In the genomic region with DNA sequence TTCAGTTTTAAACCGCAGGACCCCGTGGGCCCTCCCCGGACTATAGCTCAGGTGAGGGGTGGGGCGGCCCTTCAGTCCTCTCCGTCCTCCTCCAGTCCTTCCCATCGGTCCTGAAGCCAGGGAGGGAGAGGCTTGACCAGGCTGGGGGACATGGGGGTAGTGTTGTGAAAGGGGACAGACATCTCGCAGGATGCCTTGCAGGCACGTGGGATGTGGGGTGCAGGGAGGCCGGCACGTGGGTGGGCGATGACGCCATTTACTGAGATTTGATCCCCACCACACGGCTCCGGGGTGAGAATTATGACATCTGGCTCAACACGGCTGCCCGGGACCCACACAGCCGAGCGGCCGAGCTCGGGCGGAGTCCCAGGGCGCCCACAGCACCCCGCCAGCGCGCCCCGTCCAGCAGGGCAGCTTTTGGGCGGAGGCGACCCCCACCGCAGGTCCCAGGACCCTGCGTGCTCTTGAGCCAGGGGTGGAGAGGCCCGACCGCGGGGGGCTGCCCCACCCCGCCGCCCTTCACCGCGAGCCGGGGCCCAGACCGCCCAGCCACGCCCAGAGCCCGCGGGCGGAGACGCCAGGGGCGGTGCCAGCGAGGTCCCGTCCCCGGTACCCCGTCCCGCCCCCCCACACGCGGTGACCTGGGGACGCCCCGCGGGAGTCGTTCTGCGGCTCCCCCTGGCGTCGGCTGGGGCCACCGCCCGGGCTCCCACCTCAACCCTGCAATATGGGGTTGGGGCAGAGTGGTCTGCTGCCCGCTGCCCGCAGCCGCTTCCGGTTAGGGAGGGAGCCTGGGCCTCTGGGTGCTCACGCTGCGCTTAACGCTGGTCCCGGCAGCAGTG, we compare ENCODE assay signal across 1 cellular context.
A peak's percentile ranks its signal among the peaks of the same experiment; 100 is the strongest.
TF ChIP-seq lines count a peak whose summit lies in the region.

No MANE protein-coding gene starts in this region.

TF ChIP-seq in HepG2, 621 proteins besides CTCF, POLR2A, EP300 and RAD21 (continued from another document and continues in another):
- TF ChIP-seq E2F5 (CRISPR knock-in tag; conservative IDR thresholded peaks at IDR 0.05), result no peak
- TF ChIP-seq MEIS2 (CRISPR knock-in tag; IDR thresholded peaks at IDR 0.05), result no peak
- TF ChIP-seq BRD4 (CRISPR knock-in tag; IDR thresholded peaks at IDR 0.05), result no peak
- TF ChIP-seq, protein P1, sequence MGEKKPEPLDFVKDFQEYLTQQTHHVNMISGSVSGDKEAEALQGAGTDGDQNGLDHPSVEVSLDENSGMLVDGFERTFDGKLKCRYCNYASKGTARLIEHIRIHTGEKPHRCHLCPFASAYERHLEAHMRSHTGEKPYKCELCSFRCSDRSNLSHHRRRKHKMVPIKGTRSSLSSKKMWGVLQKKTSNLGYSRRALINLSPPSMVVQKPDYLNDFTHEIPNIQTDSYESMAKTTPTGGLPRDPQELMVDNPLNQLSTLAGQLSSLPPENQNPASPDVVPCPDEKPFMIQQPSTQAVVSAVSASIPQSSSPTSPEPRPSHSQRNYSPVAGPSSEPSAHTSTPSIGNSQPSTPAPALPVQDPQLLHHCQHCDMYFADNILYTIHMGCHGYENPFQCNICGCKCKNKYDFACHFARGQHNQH (CRISPR knock-in tag; IDR thresholded peaks at IDR 0.05), result no peak
- TF ChIP-seq ZNF564 (CRISPR knock-in tag; IDR thresholded peaks at IDR 0.05), result no peak
- TF ChIP-seq HDAC1 (CRISPR knock-in tag; IDR thresholded peaks at IDR 0.05), result peak; percentile 37; the same call in 1 of the 2 replicates
- no peak for TF ChIP-seq ATF5 (CRISPR knock-in tag; IDR thresholded peaks at IDR 0.05; ENCODE audit: low read depth)
- TF ChIP-seq ZNF878 (CRISPR knock-in tag; IDR thresholded peaks at IDR 0.05), result no peak
- TF ChIP-seq NFYB (CRISPR knock-in tag; IDR thresholded peaks at IDR 0.05), result no peak
- TF ChIP-seq NFIB (CRISPR knock-in tag; IDR thresholded peaks at IDR 0.05; ENCODE audit: borderline replicate concordance), result no peak
- no peak for TF ChIP-seq USF2 (IDR thresholded peaks at IDR 0.05; ENCODE audit: low read depth, low read length)
- no peak for TF ChIP-seq USF2 (CRISPR knock-in tag; IDR thresholded peaks at IDR 0.05; ENCODE audit: borderline replicate concordance)
- TF ChIP-seq LCORL (IDR thresholded peaks at IDR 0.05), result no peak
- no peak; the same call in 1 of the 2 replicates for TF ChIP-seq LCORL (CRISPR knock-in tag; IDR thresholded peaks at IDR 0.05)
- TF ChIP-seq, protein P2, sequence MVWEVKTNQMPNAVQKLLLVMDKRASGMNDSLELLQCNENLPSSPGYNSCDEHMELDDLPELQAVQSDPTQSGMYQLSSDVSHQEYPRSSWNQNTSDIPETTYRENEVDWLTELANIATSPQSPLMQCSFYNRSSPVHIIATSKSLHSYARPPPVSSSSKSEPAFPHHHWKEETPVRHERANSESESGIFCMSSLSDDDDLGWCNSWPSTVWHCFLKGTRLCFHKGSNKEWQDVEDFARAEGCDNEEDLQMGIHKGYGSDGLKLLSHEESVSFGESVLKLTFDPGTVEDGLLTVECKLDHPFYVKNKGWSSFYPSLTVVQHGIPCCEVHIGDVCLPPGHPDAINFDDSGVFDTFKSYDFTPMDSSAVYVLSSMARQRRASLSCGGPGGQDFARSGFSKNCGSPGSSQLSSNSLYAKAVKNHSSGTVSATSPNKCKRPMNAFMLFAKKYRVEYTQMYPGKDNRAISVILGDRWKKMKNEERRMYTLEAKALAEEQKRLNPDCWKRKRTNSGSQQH (CRISPR knock-in tag; IDR thresholded peaks at IDR 0.05; ENCODE audit: low read depth), result no peak
- no peak for TF ChIP-seq ZNF543 (CRISPR knock-in tag; IDR thresholded peaks at IDR 0.05)
- TF ChIP-seq THYN1 (CRISPR knock-in tag; IDR thresholded peaks at IDR 0.05; ENCODE audit: borderline replicate concordance, low read depth), result no peak
- TF ChIP-seq KMT2B (CRISPR knock-in tag; IDR thresholded peaks at IDR 0.05), result no peak
- no peak for TF ChIP-seq KLF13 (CRISPR knock-in tag; IDR thresholded peaks at IDR 0.05)
- no peak for TF ChIP-seq ZNF562 (CRISPR knock-in tag; IDR thresholded peaks at IDR 0.05; ENCODE audit: borderline replicate concordance)
- no peak for TF ChIP-seq ZNF264 (CRISPR knock-in tag; IDR thresholded peaks at IDR 0.05)
- TF ChIP-seq NCOA2 (CRISPR knock-in tag; IDR thresholded peaks at IDR 0.05), result no peak
- no peak for TF ChIP-seq SAFB2 (CRISPR knock-in tag; IDR thresholded peaks at IDR 0.05; ENCODE audit: borderline replicate concordance, low read depth)
- 0 out of 2 replicates have a peak, but pooled peaks have one; percentile 20 for TF ChIP-seq PATZ1 (CRISPR knock-in tag; IDR thresholded peaks at IDR 0.05)
- TF ChIP-seq TCF7 (IDR thresholded peaks at IDR 0.05; ENCODE audit: low read depth), result no peak
- no peak for TF ChIP-seq ZNF292 (CRISPR knock-in tag; IDR thresholded peaks at IDR 0.05; ENCODE audit: borderline replicate concordance, low read depth)
- no peak for TF ChIP-seq RELA (CRISPR knock-in tag; IDR thresholded peaks at IDR 0.05)
- no peak for TF ChIP-seq ZNF44 (CRISPR knock-in tag; IDR thresholded peaks at IDR 0.05)
- TF ChIP-seq BORCS8-MEF2B (CRISPR knock-in tag; IDR thresholded peaks at IDR 0.05), result no peak
- TF ChIP-seq RXRB (CRISPR knock-in tag; IDR thresholded peaks at IDR 0.05; ENCODE audit: borderline replicate concordance), result no peak
- TF ChIP-seq ZNF740 (CRISPR knock-in tag; IDR thresholded peaks at IDR 0.05), result peak; percentile 87
- TF ChIP-seq XRCC5 (optimal IDR thresholded peaks at IDR 0.05; ENCODE audit: low read length), result peak; percentile 46
- TF ChIP-seq TCF7L2 (IDR thresholded peaks at IDR 0.05; ENCODE audit: low read depth, low read length), result no peak
- TF ChIP-seq ZNF672 (CRISPR knock-in tag; IDR thresholded peaks at IDR 0.05), result no peak
- no peak for TF ChIP-seq SMARCC2 (IDR thresholded peaks at IDR 0.05)
- TF ChIP-seq ZNF138 (CRISPR knock-in tag; IDR thresholded peaks at IDR 0.05; ENCODE audit: low read depth), result no peak
- no peak for TF ChIP-seq SP1 (IDR thresholded peaks at IDR 0.05)
- no peak for TF ChIP-seq SP1 (CRISPR knock-in tag; IDR thresholded peaks at IDR 0.05)
- TF ChIP-seq FOXP1 (IDR thresholded peaks at IDR 0.05), result no peak
- no peak for TF ChIP-seq FOXP1 (CRISPR knock-in tag; IDR thresholded peaks at IDR 0.05)
- TF ChIP-seq ZBED4 (CRISPR knock-in tag; IDR thresholded peaks at IDR 0.05; ENCODE audit: borderline replicate concordance), result no peak
- no peak for TF ChIP-seq TOE1 (CRISPR knock-in tag; IDR thresholded peaks at IDR 0.05)
- TF ChIP-seq, protein P3, sequence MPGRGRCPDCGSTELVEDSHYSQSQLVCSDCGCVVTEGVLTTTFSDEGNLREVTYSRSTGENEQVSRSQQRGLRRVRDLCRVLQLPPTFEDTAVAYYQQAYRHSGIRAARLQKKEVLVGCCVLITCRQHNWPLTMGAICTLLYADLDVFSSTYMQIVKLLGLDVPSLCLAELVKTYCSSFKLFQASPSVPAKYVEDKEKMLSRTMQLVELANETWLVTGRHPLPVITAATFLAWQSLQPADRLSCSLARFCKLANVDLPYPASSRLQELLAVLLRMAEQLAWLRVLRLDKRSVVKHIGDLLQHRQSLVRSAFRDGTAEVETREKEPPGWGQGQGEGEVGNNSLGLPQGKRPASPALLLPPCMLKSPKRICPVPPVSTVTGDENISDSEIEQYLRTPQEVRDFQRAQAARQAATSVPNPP (CRISPR knock-in tag; IDR thresholded peaks at IDR 0.05), result no peak
- TF ChIP-seq ZBTB1 (CRISPR knock-in tag; IDR thresholded peaks at IDR 0.05; ENCODE audit: borderline replicate concordance), result no peak
- TF ChIP-seq ZNF790 (CRISPR knock-in tag; IDR thresholded peaks at IDR 0.05; ENCODE audit: borderline replicate concordance), result no peak
- no peak for TF ChIP-seq ZUFSP (CRISPR knock-in tag; IDR thresholded peaks at IDR 0.05; ENCODE audit: borderline replicate concordance)
- TF ChIP-seq AHR (CRISPR knock-in tag; IDR thresholded peaks at IDR 0.05), result no peak
- no peak for TF ChIP-seq KLF9 (CRISPR knock-in tag; IDR thresholded peaks at IDR 0.05; ENCODE audit: low read depth)
- TF ChIP-seq SAP130 (CRISPR knock-in tag; IDR thresholded peaks at IDR 0.05; ENCODE audit: low read depth), result no peak
